In genomic region chr6:88983532-88983931, GRCh38 we compare ENCODE assay signal across 8 cellular contexts.
DNase-seq lines count a peak whose midpoint lies in the region; ATAC-seq and TF ChIP-seq lines count a peak whose summit lies in the region.

No MANE protein-coding gene starts in this region.

- no peak for DNase-seq in AG09309 (ENCODE audit: low read depth)
- DNase-seq in HEK293T (ENCODE audit: extremely low spot score), result peak; percentile 54
- peak; percentile 67 for DNase-seq in islet precursor cell
- no peak for DNase-seq in GM19240 (ENCODE audit: insufficient read length, low spot score)
- no peak for DNase-seq in HPDE6-E6E7 (ENCODE audit: extremely low spot score)

- TF ChIP-seq CTCF in AG09309 (IDR thresholded peaks at IDR 0.05; ENCODE audit: control insufficient read depth, insufficient read depth, low read depth, low read length, missing control alignments), result peak; percentile 66
- peak; percentile 65 for TF ChIP-seq CTCF in WI38 (IDR thresholded peaks at IDR 0.05; ENCODE audit: low read depth, low read length)

- H3K4me3 ChIP-seq in AG09309 (ENCODE audit: control insufficient read depth, low read depth, low read length) (no peak overlapping the region), WI38 (ENCODE audit: low read depth, low read length) (no peak overlapping the region)

- POLR2A ChIA-PET in HEK293T (lab: Yijun Ruan, JAX), result interaction anchor here (0.6 to 2.1 kb wide), 3 partner anchors 97 to 177 kb away, joined by 3 to 13 read pairs (median 5); partner anchors contain the start of gene PNRC1

- CTCF ChIA-PET in HEK293T (lab: Yijun Ruan, JAX), result interaction anchor here (0.6 to 2.7 kb wide), 24 partner anchors 11 to 1324 kb away, joined by 3 to 20 read pairs (median 4); partner anchors contain the start of genes PM20D2, PNRC1 and RNGTT

- ATAC-seq in HG02852 (IDR thresholded peaks at IDR 0.05; ENCODE audit: unreplicated experiment), result no peak
- ATAC-seq in HG03432 (IDR thresholded peaks at IDR 0.05; ENCODE audit: unreplicated experiment), result no peak

TF ChIP-seq in HEK293T, 16 proteins besides CTCF, POLR2A, EP300 and RAD21:
- TF ChIP-seq TARDBP (IDR thresholded peaks at IDR 0.05) (no peak), L3MBTL2 (conservative IDR thresholded peaks at IDR 0.05) (no peak), NFRKB (IDR thresholded peaks at IDR 0.05) (no peak), FOXK2 (IDR thresholded peaks at IDR 0.05) (no peak)
TF ChIP-seq in HEK293T: peak in this region for 0.

Comparison
In these comparisons a context has a peak if more than half of its experiments do, and no peak if none do; other contexts are left out.
1. DNase-seq: peak in HEK293T (single experiment) and islet precursor cell (single experiment); none in AG09309 (single experiment), GM19240 (single experiment) and HPDE6-E6E7 (single experiment).